17 cellular contexts compared by ENCODE assay signal in genomic region chr17:34243732-34244299, GRCh38. TPM values are rescaled to one million over a fixed set of nuclear protein-coding genes. Genes with fewer than 3 reads are reported as not detected.
"Had no signal": no experiment of that assay in that cellular context is flagged by ENCODE, and none has a peak within 500 bp of the region (broad histone marks: within the 10 kb centered on the region; RNA-seq: fewer than 3 reads in every experiment).

No MANE protein-coding gene starts in this region.

- H3K4me3 ChIP-seq: esophagus squamous epithelium, ovary, thyroid gland, uterus had no signal

- H3K9me3 ChIP-seq: esophagus squamous epithelium, ovary, thyroid gland, uterus had no signal

- ATAC-seq: foreskin keratinocyte, left lobe of liver had no signal

- H3K36me3 Mint-ChIP-seq: activated CD4-positive, alpha-beta memory T cell treated with anti-CD3 and anti-CD28 coated beads for 36 hours; activated naive CD8-positive, alpha-beta T cell treated with anti-CD3 and anti-CD28 coated beads for 36 hours had no signal

- H3K4me1 Mint-ChIP-seq: activated naive CD8-positive, alpha-beta T cell treated with anti-CD3 and anti-CD28 coated beads for 36 hours had no signal

- H3K9me3 Mint-ChIP-seq: activated CD4-positive, alpha-beta memory T cell treated with anti-CD3 and anti-CD28 coated beads for 36 hours; activated naive CD8-positive, alpha-beta T cell treated with anti-CD3 and anti-CD28 coated beads for 36 hours; neural crest cell had no signal

- H3K36me3 ChIP-seq: brain microvascular endothelial cell, esophagus squamous epithelium, ovary, thyroid gland, uterus had no signal

- H3K4me1 ChIP-seq: foreskin keratinocyte had no signal

- H3K4me3 Mint-ChIP-seq: activated CD4-positive, alpha-beta memory T cell treated with anti-CD3 and anti-CD28 coated beads for 36 hours; activated naive CD8-positive, alpha-beta T cell treated with anti-CD3 and anti-CD28 coated beads for 36 hours; neural crest cell had no signal

- H3K27me3 ChIP-seq: brain microvascular endothelial cell, ovary, thyroid gland, uterus had no signal

- H3K27ac Mint-ChIP-seq: activated CD4-positive, alpha-beta memory T cell treated with anti-CD3 and anti-CD28 coated beads for 36 hours; activated naive CD8-positive, alpha-beta T cell treated with anti-CD3 and anti-CD28 coated beads for 36 hours had no signal

- DNase-seq: activated CD4-positive, alpha-beta memory T cell treated with anti-CD3 and anti-CD28 coated beads for 36 hours; activated CD4-positive, CD25-positive, alpha-beta regulatory T cell treated with anti-CD3 and anti-CD28 coated beads, Interleukin-2, amount 50 U/mL, for 72 hours; activated gamma-delta T cell; activated naive CD8-positive, alpha-beta T cell treated with anti-CD3 and anti-CD28 coated beads for 36 hours; activated T-cell treated with anti-CD3 and anti-CD28 coated beads, Interleukin-2, amount 50 U/mL, for 48 hours; brain microvascular endothelial cell; esophagus squamous epithelium; foreskin keratinocyte; mesenchymal stem cell; ovary; stimulated activated CD4-positive, alpha-beta T cell treated with anti-CD3 and anti-CD28 coated beads, Interleukin-4, amount 100 ng/mL, for 24 hours; thyroid gland; uterus had no signal

- H3K27ac ChIP-seq: brain microvascular endothelial cell, foreskin keratinocyte, thyroid gland, uterus had no signal

RNA-seq across cellular contexts. Expression of gene CCL2, which starts 11.3 kb away (rescaled TPM):
- total RNA-seq: activated CD4-positive, alpha-beta memory T cell treated with anti-CD3 and anti-CD28 coated beads for 36 hours; activated naive CD8-positive, alpha-beta T cell treated with anti-CD3 and anti-CD28 coated beads for 36 hours; T-helper 2 cell treated with Interferon-gamma antibody and Interleukin-4, amounts not matched to agents 100 ng/mL and 5 ng/mL, for 36 hours had no signal

RNA-seq across cellular contexts. Expression of gene CCL7, which starts 26.2 kb away (rescaled TPM):
- total RNA-seq: activated CD4-positive, alpha-beta memory T cell treated with anti-CD3 and anti-CD28 coated beads for 36 hours; activated naive CD8-positive, alpha-beta T cell treated with anti-CD3 and anti-CD28 coated beads for 36 hours; chondrocyte; esophagus squamous epithelium; foreskin keratinocyte; left lobe of liver; neural crest cell; T-helper 2 cell treated with Interferon-gamma antibody and Interleukin-4, amounts not matched to agents 100 ng/mL and 5 ng/mL, for 36 hours; thyroid gland; uterus had no signal

RNA-seq across cellular contexts. Expression of gene CCL11, which starts 41.7 kb away (rescaled TPM):
- total RNA-seq: activated CD4-positive, alpha-beta memory T cell treated with anti-CD3 and anti-CD28 coated beads for 36 hours; activated naive CD8-positive, alpha-beta T cell treated with anti-CD3 and anti-CD28 coated beads for 36 hours; chondrocyte; foreskin keratinocyte; left lobe of liver; neural crest cell; ovary; T-helper 2 cell treated with Interferon-gamma antibody and Interleukin-4, amounts not matched to agents 100 ng/mL and 5 ng/mL, for 36 hours; thyroid gland had no signal
